In genomic region chr1:9195651-9196050, GRCh38 we compare ENCODE assay signal across 12 cellular contexts. TPM values are rescaled to one million over a fixed set of nuclear protein-coding genes. Genes with fewer than 3 reads are reported as not detected.
DNase-seq lines count a peak whose midpoint lies in the region; ATAC-seq, FAIRE-seq and TF ChIP-seq lines count a peak whose summit lies in the region.
"Had no signal": no experiment of that assay in that cellular context is flagged by ENCODE, and none has a peak within 500 bp of the region (broad histone marks: within the 10 kb centered on the region; RNA-seq: fewer than 3 reads in every experiment).

No MANE protein-coding gene starts in this region.

- H2AFZ ChIP-seq in astrocyte (ENCODE audit: low read depth, low read length): peak overlapping the region; percentile 27

- POLR2A ChIA-PET in activated CD4-positive, alpha-beta T cell treated with anti-CD3 and anti-CD28 coated beads for 36 hours (lab: Charles Lee): no interaction called here

- ATAC-seq in heart left ventricle (no peak), left cardiac atrium (no peak)
- ATAC-seq in activated CD4-positive, alpha-beta T cell treated with anti-CD3 and anti-CD28 coated beads for 36 hours: no peak

- H3K9me3 Mint-ChIP-seq in astrocyte (ENCODE audit: unreplicated experiment): no peaks in the 10 kb centered on the region
- no peaks in the 10 kb centered on the region for H3K9me3 Mint-ChIP-seq in activated CD4-positive, alpha-beta T cell treated with anti-CD3 and anti-CD28 coated beads for 36 hours (ENCODE audit: low read depth)
- H3K9me3 Mint-ChIP-seq: activated naive CD4-positive, alpha-beta T cell treated with anti-CD3 and anti-CD28 coated beads, Interleukin-2, amount 10 ng/mL, durations not matched to agents 7 days and 5 days; CD4-positive, alpha-beta memory T cell had no signal

- intact Hi-C loops in heart left ventricle (cut with DNase I): loop anchor here (1.0 to 10.0 kb wide), 12 partner anchors 15 to 289 kb away; partner anchors contain the start of gene GPR157 (in 1 of the 10)
- intact Hi-C loops in left cardiac atrium (cut with DNase I): loop anchor here (2.0 to 10.0 kb wide), 4 partner anchors 51 to 91 kb away; no protein-coding TSS in a partner anchor
- intact Hi-C loops in activated CD4-positive, alpha-beta T cell treated with anti-CD3 and anti-CD28 coated beads for 36 hours (cut with DNase I, micrococcal nuclease): loop anchor here (1.0 kb wide), 2 partner anchors 53 to 85 kb away; no protein-coding TSS in a partner anchor

- H3K4me1 ChIP-seq in heart left ventricle (peaks cover 4 to 44% (median 23%) of the 10 kb centered on the region in 12 donors), astrocyte (ENCODE audit: insufficient read depth, low read length) (peaks cover 53% of the 10 kb centered on the region), tibial nerve (peaks cover 0 to 36% (median 16%) of the 10 kb centered on the region in 4 donors), Peyer's patch (peaks cover 0 to 11% (median 2%) of the 10 kb centered on the region in 4 donors)

- peak overlapping the region; percentile 83 for H3K4me2 ChIP-seq in astrocyte (ENCODE audit: low read length)

- H3K9ac ChIP-seq in astrocyte (ENCODE audit: low read length): peak overlapping the region; percentile 76

- peaks cover 21% of the 10 kb centered on the region for H4K20me1 ChIP-seq in astrocyte (ENCODE audit: insufficient read depth, low read length)

- H3K4me3 ChIP-seq in heart left ventricle: peak overlapping the region in 3 of 12 donors; percentile 14 to 26 (median 17)
- peak overlapping the region; percentile 46 for H3K4me3 ChIP-seq in astrocyte (ENCODE audit: insufficient read depth, low read depth, low read length)
- no peak overlapping the region for H3K4me3 ChIP-seq in tibial nerve
- H3K4me3 ChIP-seq in Peyer's patch: no peak overlapping the region

- H3K27me3 Mint-ChIP-seq in astrocyte (ENCODE audit: low read depth, unreplicated experiment): peaks cover 21% of the 10 kb centered on the region
- peaks cover 43% of the 10 kb centered on the region for H3K27me3 Mint-ChIP-seq in activated CD4-positive, alpha-beta T cell treated with anti-CD3 and anti-CD28 coated beads for 36 hours

- H3K79me2 ChIP-seq in astrocyte (ENCODE audit: insufficient read depth, low read length): peaks cover 91% of the 10 kb centered on the region

- no peaks in the 10 kb centered on the region for H3K36me3 ChIP-seq in heart left ventricle
- H3K36me3 ChIP-seq in astrocyte (ENCODE audit: insufficient read depth, low read length): peaks cover 4% of the 10 kb centered on the region
- no peaks in the 10 kb centered on the region for H3K36me3 ChIP-seq in tibial nerve
- no peaks in the 10 kb centered on the region for H3K36me3 ChIP-seq in Peyer's patch

- H3K27ac ChIP-seq in heart left ventricle: peak overlapping the region in 7 of 12 donors; percentile 8 to 84 (median 49)
- H3K27ac ChIP-seq in astrocyte (ENCODE audit: low read depth, low read length): peak overlapping the region; percentile 78
- peak overlapping the region in 3 of 4 donors; percentile 43 to 87 (median 78) for H3K27ac ChIP-seq in tibial nerve
- no peak overlapping the region for H3K27ac ChIP-seq in Peyer's patch

- H3K27ac Mint-ChIP-seq in astrocyte (ENCODE audit: unreplicated experiment): no peak overlapping the region
- no peak overlapping the region for H3K27ac Mint-ChIP-seq in activated CD4-positive, alpha-beta T cell treated with anti-CD3 and anti-CD28 coated beads for 36 hours
- H3K27ac Mint-ChIP-seq: activated naive CD4-positive, alpha-beta T cell treated with anti-CD3 and anti-CD28 coated beads, Interleukin-2, amount 10 ng/mL, durations not matched to agents 7 days and 5 days; CD4-positive, alpha-beta memory T cell had no signal

- 66 to 87% (median 83%) methylated on average over 8 of the region's 8 CpGs for WGBS in heart left ventricle, 4 donors
- WGBS in tibial nerve, 2 donors: 77 to 82% methylated on average over 8 of the region's 8 CpGs

- no peak for TF ChIP-seq EP300 in tibial nerve (IDR thresholded peaks at IDR 0.05)

- TF ChIP-seq POLR2A in heart left ventricle (IDR thresholded peaks at IDR 0.05): no peak
- TF ChIP-seq POLR2A in tibial nerve (IDR thresholded peaks at IDR 0.05): no peak
- TF ChIP-seq POLR2A in Peyer's patch (IDR thresholded peaks at IDR 0.05): no peak

- peaks cover 8% of the 10 kb centered on the region for H3K36me3 Mint-ChIP-seq in astrocyte (ENCODE audit: low read depth, unreplicated experiment)
- H3K36me3 Mint-ChIP-seq in activated CD4-positive, alpha-beta T cell treated with anti-CD3 and anti-CD28 coated beads for 36 hours (ENCODE audit: low read depth): no peaks in the 10 kb centered on the region
- H3K36me3 Mint-ChIP-seq: activated naive CD4-positive, alpha-beta T cell treated with anti-CD3 and anti-CD28 coated beads, Interleukin-2, amount 10 ng/mL, durations not matched to agents 7 days and 5 days; CD4-positive, alpha-beta memory T cell had no signal

- DNase-seq in heart left ventricle: no peak
- no peak for DNase-seq in left cardiac atrium
- DNase-seq in astrocyte (ENCODE audit: low read depth): peak; percentile 53
- DNase-seq in medulla oblongata (ENCODE audit: extremely low spot score): peak; percentile 51
- no peak for DNase-seq in tibial nerve (ENCODE audit: low spot score in 2 of 2)
- DNase-seq in activated CD4-positive, alpha-beta T cell treated with anti-CD3 and anti-CD28 coated beads for 36 hours: no peak
- no peak for DNase-seq in Peyer's patch
- DNase-seq in NCI-H226: no peak
- DNase-seq: effector CD4-positive, alpha-beta T cell had no signal

- TF ChIP-seq CTCF in heart left ventricle (IDR thresholded peaks at IDR 0.05) (no peak), astrocyte (IDR thresholded peaks at IDR 0.05; ENCODE audit: insufficient read depth, low read depth, low read length) (no peak), tibial nerve (IDR thresholded peaks at IDR 0.05) (no peak), Peyer's patch (IDR thresholded peaks at IDR 0.05) (no peak)

- H3K27me3 ChIP-seq in heart left ventricle (peaks cover 0 to 33% (median 13%) of the 10 kb centered on the region in 9 donors), astrocyte (ENCODE audit: insufficient read depth, low read length) (no peaks in the 10 kb centered on the region), tibial nerve (peaks cover 0 to 22% of the 10 kb centered on the region in 2 donors), Peyer's patch (no peaks in the 10 kb centered on the region)

- CTCF ChIA-PET in activated CD4-positive, alpha-beta T cell treated with anti-CD3 and anti-CD28 coated beads for 36 hours (lab: Charles Lee): interaction anchor here (0.6 to 3.9 kb wide), 3 partner anchors 8 to 85 kb away, joined by 3 to 40 read pairs (median 4); no protein-coding TSS in a partner anchor

- FAIRE-seq in astrocyte (lab: Jason Lieb, UNC): no peak
- FAIRE-seq: small intestine had no signal

- no peaks in the 10 kb centered on the region for H3K9me3 ChIP-seq in heart left ventricle
- H3K9me3 ChIP-seq in astrocyte (ENCODE audit: insufficient read depth, low read depth, low read length): no peaks in the 10 kb centered on the region
- no peaks in the 10 kb centered on the region for H3K9me3 ChIP-seq in tibial nerve
- H3K9me3 ChIP-seq in Peyer's patch: no peaks in the 10 kb centered on the region

- no peak overlapping the region for H3K4me3 Mint-ChIP-seq in astrocyte (ENCODE audit: unreplicated experiment)
- H3K4me3 Mint-ChIP-seq in activated CD4-positive, alpha-beta T cell treated with anti-CD3 and anti-CD28 coated beads for 36 hours: no peak overlapping the region
- H3K4me3 Mint-ChIP-seq: activated naive CD4-positive, alpha-beta T cell treated with anti-CD3 and anti-CD28 coated beads, Interleukin-2, amount 10 ng/mL, durations not matched to agents 7 days and 5 days had no signal

- peaks cover 20% of the 10 kb centered on the region for H3K4me1 Mint-ChIP-seq in astrocyte (ENCODE audit: low read depth, unreplicated experiment)
- peaks cover 14% of the 10 kb centered on the region for H3K4me1 Mint-ChIP-seq in activated CD4-positive, alpha-beta T cell treated with anti-CD3 and anti-CD28 coated beads for 36 hours

RNA-seq across cellular contexts. Expression of gene H6PD, which starts 38.9 kb away (rescaled TPM):
- total RNA-seq in heart left ventricle: 10 to 100 TPM; 16.0 to 54.5 (median 27.9) TPM
- 10 to 100 TPM; 11.0 to 15.7 TPM for polyA plus RNA-seq in heart left ventricle
- total RNA-seq in left cardiac atrium: 10 to 100 TPM; 33.3 to 40.6 TPM
- 13.9 and 18.9 TPM in 2 replicates for total RNA-seq in astrocyte
- total RNA-seq in tibial nerve: 10 to 100 TPM; 53.1 to 88.6 (median 72.7) TPM
- 1 to 10 TPM; 8.8 to 9.6 TPM for total RNA-seq in activated CD4-positive, alpha-beta T cell treated with anti-CD3 and anti-CD28 coated beads for 36 hours
- 10 to 100 TPM; 23.1 to 72.9 (median 37.2) TPM for total RNA-seq in Peyer's patch

Comparison
In these comparisons a context has a peak if more than half of its experiments do, and no peak if none do; other contexts are left out.
1. DNase-seq: peak in astrocyte (single experiment) and medulla oblongata (single experiment); none in heart left ventricle (0 of 5), left cardiac atrium (single experiment), tibial nerve (0 of 2), activated CD4-positive, alpha-beta T cell treated with anti-CD3 and anti-CD28 coated beads for 36 hours (single experiment), Peyer's patch (0 of 3) and NCI-H226 (single experiment).
2. H3K27ac ChIP-seq: peak in heart left ventricle (7 of 12), astrocyte (single experiment) and tibial nerve (3 of 4); none in Peyer's patch (0 of 4).